In the genomic region with DNA sequence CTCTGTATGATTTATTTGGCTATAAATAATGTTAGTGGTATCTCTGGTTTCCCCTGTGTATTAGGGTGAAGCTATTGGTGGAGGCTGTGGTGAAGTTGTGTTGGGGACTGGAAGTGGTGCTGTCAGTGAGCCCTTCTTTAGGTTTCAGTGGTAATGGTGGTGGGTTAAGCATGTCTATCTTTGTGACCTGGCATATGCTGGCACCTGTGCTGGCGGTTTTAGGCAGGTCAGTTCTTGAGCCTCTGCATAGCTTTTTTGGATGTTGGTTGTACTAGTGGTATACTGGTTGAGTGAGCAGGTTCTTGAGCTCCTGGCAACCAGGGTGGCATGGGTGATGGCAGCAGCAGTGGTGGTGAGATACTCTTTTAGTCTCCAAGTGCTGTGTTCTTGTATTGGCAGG, we compare ENCODE assay signal across 24 cellular contexts.
"Had no signal": no experiment of that assay in that cellular context is flagged by ENCODE, and none has a peak within 500 bp of the region (broad histone marks: within the 10 kb centered on the region; RNA-seq: fewer than 3 reads in every experiment).

No MANE protein-coding gene starts in this region.

- H3K4me2 ChIP-seq: hepatocyte had no signal

- H3K27me3 Mint-ChIP-seq: dendritic cell treated with granulocyte-macrophage colony-stimulating factor and Interleukin-4, amounts not matched to agents 40 ng/mL and 50 ng/mL, for 4 days had no signal

- DNase-seq: colonic mucosa; cortex of kidney; dermis blood vessel endothelial cell; dorsolateral prefrontal cortex; effector CD4-positive, alpha-beta T cell; effector CD8-positive, alpha-beta T cell; effector memory CD4-positive, alpha-beta T cell; effector memory CD8-positive, alpha-beta T cell; endodermal cell; esophagus squamous epithelium; foreskin fibroblast; foreskin keratinocyte; gastrocnemius medialis; glutamatergic neuron; head of caudate nucleus; heart left ventricle; heart right ventricle; hippocampal formation had no signal

- H3K9me3 ChIP-seq: colonic mucosa had no signal

- H3K79me2 ChIP-seq: hepatocyte had no signal

- H3K4me3 Mint-ChIP-seq: dendritic cell treated with granulocyte-macrophage colony-stimulating factor and Interleukin-4, amounts not matched to agents 40 ng/mL and 50 ng/mL, for 4 days; effector memory CD8-positive, alpha-beta T cell; endodermal cell had no signal

- H3K27ac ChIP-seq: colonic mucosa, coronary artery, dorsolateral prefrontal cortex, epithelial cell of prostate, esophagus muscularis mucosa, esophagus squamous epithelium, foreskin keratinocyte, gastrocnemius medialis, gastroesophageal sphincter, heart left ventricle, heart right ventricle, hepatocyte had no signal

- ATAC-seq: effector memory CD8-positive, alpha-beta T cell; foreskin keratinocyte; gastrocnemius medialis; gastroesophageal sphincter; heart left ventricle; heart right ventricle had no signal

- H3K4me3 ChIP-seq: colonic mucosa, coronary artery, dorsolateral prefrontal cortex, esophagus muscularis mucosa, esophagus squamous epithelium, gastrocnemius medialis, gastroesophageal sphincter, heart left ventricle, heart right ventricle, hepatocyte had no signal

- H3K27ac Mint-ChIP-seq: dendritic cell treated with granulocyte-macrophage colony-stimulating factor and Interleukin-4, amounts not matched to agents 40 ng/mL and 50 ng/mL, for 4 days; effector memory CD8-positive, alpha-beta T cell; endodermal cell had no signal

- H2AFZ ChIP-seq: hepatocyte had no signal

- H3K4me1 ChIP-seq: colonic mucosa, esophagus muscularis mucosa, foreskin keratinocyte, gastrocnemius medialis, gastroesophageal sphincter, heart left ventricle, heart right ventricle had no signal

- H3K27me3 ChIP-seq: colonic mucosa, esophagus muscularis mucosa, esophagus squamous epithelium, gastrocnemius medialis, gastroesophageal sphincter, heart left ventricle, heart right ventricle, hepatocyte had no signal

- H3K36me3 ChIP-seq: colonic mucosa, esophagus muscularis mucosa, esophagus squamous epithelium, gastrocnemius medialis, gastroesophageal sphincter, heart left ventricle, heart right ventricle had no signal
